12 cellular contexts compared by ENCODE assay signal in the genomic region with DNA sequence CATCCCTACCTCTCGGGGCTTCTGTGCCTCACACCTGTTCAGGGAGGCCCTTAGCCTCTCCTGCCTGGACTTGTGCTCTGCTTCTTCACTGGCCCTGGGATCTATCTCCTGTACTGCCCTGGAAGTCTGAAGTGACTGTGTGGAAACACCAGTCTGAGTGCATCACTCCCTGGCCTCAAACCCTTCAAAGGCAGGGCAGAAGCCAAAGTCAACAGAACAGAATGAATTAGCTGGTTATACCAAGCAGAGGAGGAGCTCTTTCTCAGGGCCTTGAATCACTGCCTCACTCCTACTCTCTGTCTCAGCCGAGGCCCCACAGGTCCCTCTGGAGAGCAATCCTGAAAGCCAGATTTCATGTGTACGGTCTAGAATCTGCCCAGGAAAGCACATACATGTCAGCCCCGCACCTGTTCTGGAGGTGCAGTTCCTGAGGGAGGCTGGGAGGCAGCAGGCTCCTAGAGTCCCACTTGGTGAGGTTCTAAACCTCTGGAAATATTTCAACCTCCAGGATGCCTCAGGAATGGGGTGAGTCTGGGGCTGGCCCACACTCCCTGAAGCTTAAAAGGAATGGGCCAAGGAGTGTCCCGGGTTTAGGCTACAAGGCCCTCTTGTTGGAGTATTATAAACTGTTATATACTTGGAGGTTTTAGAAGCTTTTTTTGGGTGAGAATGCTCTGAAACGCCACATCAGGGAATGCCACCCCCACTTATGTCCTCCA.
A peak's percentile ranks its signal among the peaks of the same experiment; 100 is the strongest.
DNase-seq lines count a peak whose midpoint lies in the region; ATAC-seq, FAIRE-seq and TF ChIP-seq lines count a peak whose summit lies in the region.
"Had no signal": no experiment of that assay in that cellular context is flagged by ENCODE, and none has a peak within 500 bp of the region (broad histone marks: within the 10 kb centered on the region; RNA-seq: fewer than 3 reads in every experiment).

No MANE protein-coding gene starts in this region.

- H3K4me3 ChIP-seq in adipocyte (ENCODE audit: low read length) (no peak overlapping the region), smooth muscle cell (no peak overlapping the region)

- H3K4me3 Mint-ChIP-seq in activated CD4-positive, alpha-beta T cell treated with anti-CD3 and anti-CD28 coated beads, Interleukin-2, amount 10 ng/mL, durations not matched to agents 24 days and 14 days, result no peak overlapping the region

- no peak overlapping the region for H3K27ac Mint-ChIP-seq in activated CD4-positive, alpha-beta T cell treated with anti-CD3 and anti-CD28 coated beads, Interleukin-2, amount 10 ng/mL, durations not matched to agents 24 days and 14 days

- peak overlapping the region; percentile 59 for H3K4me2 ChIP-seq in smooth muscle cell

- CTCF ChIA-PET in RWPE1 (lab: Yijun Ruan, JAX), result interaction anchor here (0.5 to 4.0 kb wide), 4 partner anchors 17 to 320 kb away, joined by 3 to 20 read pairs (median 4); no protein-coding TSS in a partner anchor

- no peaks in the 10 kb centered on the region for H3K9me3 Mint-ChIP-seq in activated CD4-positive, alpha-beta T cell treated with anti-CD3 and anti-CD28 coated beads, Interleukin-2, amount 10 ng/mL, durations not matched to agents 24 days and 14 days

- POLR2A ChIA-PET in RWPE1 (lab: Yijun Ruan, JAX; ENCODE audit: low non-redundant PET), result no interaction called here

- H3K27me3 ChIP-seq in adipocyte (replicated peaks; ENCODE audit: control insufficient read depth, insufficient read depth, low read length) (no peaks in the 10 kb centered on the region), smooth muscle cell (ENCODE audit: low read depth) (no peaks in the 10 kb centered on the region)

- no peak overlapping the region for H2AFZ ChIP-seq in smooth muscle cell (ENCODE audit: low read depth)

- peak overlapping the region; percentile 33 for H3K9ac ChIP-seq in adipocyte (ENCODE audit: low read length)
- H3K9ac ChIP-seq in smooth muscle cell (ENCODE audit: low read depth), result no peak overlapping the region

- intact Hi-C loops in left cardiac atrium (cut with DNase I), result no loop called here
- intact Hi-C loops in activated CD4-positive, alpha-beta T cell treated with anti-CD3 and anti-CD28 coated beads, Interleukin-2, amount 10 ng/mL, durations not matched to agents 24 days and 14 days (cut with micrococcal nuclease), result no loop called here

- H3K27ac ChIP-seq in smooth muscle cell (ENCODE audit: low read depth) (peak overlapping the region; percentile 69), RWPE1 (no peak overlapping the region)
- H3K27ac ChIP-seq: VCaP had no signal

- no peak for FAIRE-seq in H54 (lab: Jason Lieb, UNC)
- FAIRE-seq: G401.6 had no signal

- no peaks in the 10 kb centered on the region for H4K20me1 ChIP-seq in smooth muscle cell (ENCODE audit: low read depth)

- H3F3A ChIP-seq in smooth muscle cell (ENCODE audit: low read depth), result peaks cover 15% of the 10 kb centered on the region

- H3K9me3 ChIP-seq in adipocyte (ENCODE audit: control insufficient read depth, low read length) (no peaks in the 10 kb centered on the region), smooth muscle cell (replicated peaks; ENCODE audit: low read depth) (no peaks in the 10 kb centered on the region)

- peaks cover 13% of the 10 kb centered on the region for H3K4me1 Mint-ChIP-seq in activated CD4-positive, alpha-beta T cell treated with anti-CD3 and anti-CD28 coated beads, Interleukin-2, amount 10 ng/mL, durations not matched to agents 24 days and 14 days

- DNase-seq in H54 (ENCODE audit: insufficient read length, low spot score) (peak; percentile 49), adipocyte (ENCODE audit: low read depth) (peak; percentile 87), left cardiac atrium (peak; percentile 53), smooth muscle cell (lab: John Stamatoyannopoulos, UW; ENCODE audit: unreplicated experiment) (no peak), iPS-NIHi11 (ENCODE audit: low spot score) (no peak), RWPE1 (ENCODE audit: low spot score) (no peak)
- no peak for DNase-seq in activated CD4-positive, alpha-beta T cell treated with anti-CD3 and anti-CD28 coated beads, Interleukin-2, amount 10 ng/mL, durations not matched to agents 24 days and 14 days
- DNase-seq: activated naive CD4-positive, alpha-beta T cell; stimulated activated CD4-positive, alpha-beta T cell treated with anti-CD3 and anti-CD28 coated beads, Interleukin-4, amount 100 ng/mL, for 24 hours had no signal

- no peaks in the 10 kb centered on the region for H3K36me3 ChIP-seq in adipocyte (ENCODE audit: control insufficient read depth, insufficient read depth, low read length, severe bottlenecking)
- no peaks in the 10 kb centered on the region for H3K36me3 ChIP-seq in smooth muscle cell (ENCODE audit: low read depth)

- H3K27me3 Mint-ChIP-seq in activated CD4-positive, alpha-beta T cell treated with anti-CD3 and anti-CD28 coated beads, Interleukin-2, amount 10 ng/mL, durations not matched to agents 24 days and 14 days, result peaks cover 16% of the 10 kb centered on the region

- TF ChIP-seq CTCF in smooth muscle cell (IDR thresholded peaks at IDR 0.05; ENCODE audit: borderline replicate concordance, insufficient read depth, poor library complexity, severe bottlenecking), result no peak
- no peak for TF ChIP-seq CTCF in RWPE1 (conservative IDR thresholded peaks at IDR 0.05; ENCODE audit: low read depth)

- no peak for TF ChIP-seq POLR2A in H54 (IDR thresholded peaks at IDR 0.05; ENCODE audit: low read depth, low read length)

- H3K79me2 ChIP-seq in smooth muscle cell (ENCODE audit: low read depth), result no peaks in the 10 kb centered on the region

- peak; percentile 24 to 89 for ATAC-seq in left cardiac atrium
- no peak for ATAC-seq in GM18907 (IDR thresholded peaks at IDR 0.05; ENCODE audit: unreplicated experiment)

- H3K36me3 Mint-ChIP-seq in activated CD4-positive, alpha-beta T cell treated with anti-CD3 and anti-CD28 coated beads, Interleukin-2, amount 10 ng/mL, durations not matched to agents 24 days and 14 days (ENCODE audit: low read depth), result peaks cover 2% of the 10 kb centered on the region

- WGBS in smooth muscle cell (ENCODE audit: low lambda C conversion rate), result 78% methylated on average over 6 of the region's 6 CpGs

- H3K4me1 ChIP-seq in adipocyte (ENCODE audit: control insufficient read depth, insufficient read depth, low read length), result peaks cover 35% of the 10 kb centered on the region
- H3K4me1 ChIP-seq in smooth muscle cell (ENCODE audit: low read depth), result peaks cover 4% of the 10 kb centered on the region

Comparison
In these comparisons a context has a peak if more than half of its experiments do, and no peak if none do; other contexts are left out.
1. DNase-seq: peak in H54 (single experiment), adipocyte (single experiment) and left cardiac atrium (single experiment); none in smooth muscle cell (single experiment), iPS-NIHi11 (single experiment), activated CD4-positive, alpha-beta T cell treated with anti-CD3 and anti-CD28 coated beads, Interleukin-2, amount 10 ng/mL, durations not matched to agents 24 days and 14 days (single experiment) and RWPE1 (single experiment).